In genomic region chr2:170578596-170578995, GRCh38 we compare ENCODE assay signal across 26 cellular contexts.
"Had no signal": no experiment of that assay in that cellular context is flagged by ENCODE, and none has a peak within 500 bp of the region (broad histone marks: within the 10 kb centered on the region; RNA-seq: fewer than 3 reads in every experiment).

No MANE protein-coding gene starts in this region.

- H3K27me3 ChIP-seq: left lung, stomach, tibial artery, upper lobe of right lung had no signal

- DNase-seq: immature natural killer cell; kidney; left colon; left lung; lower lobe of right lung; mammary epithelial cell; naive thymus-derived CD8-positive, alpha-beta T cell; retina; right cardiac atrium; stimulated activated CD4-positive, alpha-beta T cell treated with anti-CD3 and anti-CD28 coated beads, Interleukin-12 subunit alpha, Interleukin-12 subunit beta, amount 100 ng/mL, for 4 hours; stimulated activated CD4-positive, alpha-beta T cell treated with anti-CD3 and anti-CD28 coated beads, Interleukin-15, amount 100 ng/mL, for 24 hours; stimulated activated CD4-positive, alpha-beta T cell treated with anti-CD3 and anti-CD28 coated beads, Interleukin-2, amount 100 ng/mL, for 24 hours; stimulated activated CD4-positive, alpha-beta T cell treated with anti-CD3 and anti-CD28 coated beads, Interleukin-4, amount 100 ng/mL, for 1 hour; stimulated activated naive B cell treated with anti-CD40 and anti-IgM and Interleukin-4, amounts not matched to agents 10 μg/mL and 1 μg/mL and 100 μg/mL, for 72 hours; stimulated activated naive CD8-positive, alpha-beta T cell treated with anti-CD3 and anti-CD28 coated beads, Interleukin-15, Interleukin-2, amounts not matched to agents 100 U/mL and 50 U/mL, for 24 hours; stomach; tibial artery; trophoblast cell; upper lobe of right lung had no signal

- H3K9ac ChIP-seq: parathyroid adenoma had no signal

- H3K27ac ChIP-seq: left lung, lower lobe of right lung, parathyroid adenoma, skin epidermis, stomach, thoracic aorta, tibial artery, upper lobe of right lung had no signal

- H3K79me2 ChIP-seq: parathyroid adenoma had no signal

- H3K36me3 ChIP-seq: left lung, lower lobe of right lung, stomach, thoracic aorta, tibial artery, upper lobe of right lung had no signal

- H3K9me3 ChIP-seq: left lung, lower lobe of right lung, stomach, thoracic aorta, tibial artery, upper lobe of right lung had no signal

- H3K4me3 Mint-ChIP-seq: immature natural killer cell; naive thymus-derived CD8-positive, alpha-beta T cell; nephron; neural crest cell; stimulated activated naive B cell treated with anti-CD40 and anti-IgM and Interleukin-4, amounts not matched to agents 10 μg/mL and 1 μg/mL and 100 μg/mL, for 72 hours had no signal

- ATAC-seq: left colon; left lung; lower lobe of right lung; naive thymus-derived CD8-positive, alpha-beta T cell; right cardiac atrium; sciatic nerve; stimulated activated naive B cell treated with anti-CD40 and anti-IgM and Interleukin-4, amounts not matched to agents 10 μg/mL and 1 μg/mL and 100 μg/mL, for 72 hours; stimulated activated naive CD8-positive, alpha-beta T cell treated with anti-CD3 and anti-CD28 coated beads, Interleukin-15, Interleukin-2, amounts not matched to agents 100 U/mL and 50 U/mL, for 24 hours; upper lobe of right lung had no signal

- H3K4me1 ChIP-seq: left lung, lower lobe of right lung, parathyroid adenoma, stomach, tibial artery, upper lobe of right lung had no signal

- H3K27ac Mint-ChIP-seq: immature natural killer cell; naive thymus-derived CD8-positive, alpha-beta T cell; nephron; progenitor cell of endocrine pancreas; stimulated activated naive B cell treated with anti-CD40 and anti-IgM and Interleukin-4, amounts not matched to agents 10 μg/mL and 1 μg/mL and 100 μg/mL, for 72 hours had no signal

- H3K4me3 ChIP-seq: left lung, lower lobe of right lung, skin epidermis, stomach, thoracic aorta, tibial artery, upper lobe of right lung had no signal

- H3K27me3 Mint-ChIP-seq: progenitor cell of endocrine pancreas had no signal

- H3K36me3 Mint-ChIP-seq: immature natural killer cell; naive thymus-derived CD8-positive, alpha-beta T cell; stimulated activated naive B cell treated with anti-CD40 and anti-IgM and Interleukin-4, amounts not matched to agents 10 μg/mL and 1 μg/mL and 100 μg/mL, for 72 hours had no signal

- H3K9me3 Mint-ChIP-seq: immature natural killer cell; naive thymus-derived CD8-positive, alpha-beta T cell; nephron; neural crest cell; stimulated activated naive B cell treated with anti-CD40 and anti-IgM and Interleukin-4, amounts not matched to agents 10 μg/mL and 1 μg/mL and 100 μg/mL, for 72 hours had no signal

- H3K4me1 Mint-ChIP-seq: immature natural killer cell; naive thymus-derived CD8-positive, alpha-beta T cell; stimulated activated naive B cell treated with anti-CD40 and anti-IgM and Interleukin-4, amounts not matched to agents 10 μg/mL and 1 μg/mL and 100 μg/mL, for 72 hours had no signal
